ENCODE assay signal across 8 cellular contexts in the genomic region with DNA sequence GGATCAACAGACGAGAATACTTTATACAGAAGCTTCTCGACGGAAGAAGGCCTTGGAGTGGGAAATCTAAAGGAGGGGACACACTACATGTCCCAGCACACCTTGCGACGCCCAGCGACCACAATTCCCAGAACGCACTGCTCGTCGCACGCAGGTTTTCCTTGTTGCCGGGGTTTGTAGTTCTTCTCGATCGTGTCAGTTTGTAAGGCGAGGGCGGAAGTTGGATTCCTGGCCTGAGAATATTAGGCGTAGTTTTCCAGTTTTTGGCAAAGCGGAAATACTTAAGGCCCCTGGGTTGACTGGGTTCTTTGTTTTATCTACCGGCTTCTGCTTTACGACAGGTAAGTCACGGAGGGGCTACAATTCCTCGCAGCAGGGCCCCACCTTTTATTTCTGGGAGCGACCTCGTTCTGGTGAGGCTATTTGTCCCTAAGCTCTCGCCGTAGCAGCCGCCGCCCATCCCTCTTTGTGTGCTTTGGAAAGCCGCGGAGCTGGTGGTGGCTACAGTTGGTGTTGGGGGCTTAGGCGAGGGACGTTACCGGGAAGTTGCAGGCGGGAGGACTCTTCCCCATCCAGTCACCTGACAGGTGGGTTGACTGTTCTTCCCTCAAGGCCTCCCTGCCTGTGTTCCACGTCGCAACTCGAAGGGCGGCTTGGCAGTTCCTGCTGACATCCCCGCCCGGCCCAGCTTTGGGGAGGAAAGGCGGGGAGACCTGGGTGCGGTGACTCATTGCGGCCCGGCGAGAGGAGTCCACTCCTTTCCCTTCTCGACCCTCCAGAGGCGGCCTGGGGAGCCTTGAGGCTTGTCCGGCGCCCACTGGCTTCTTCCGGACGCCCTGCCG. TPM values are rescaled to one million over a fixed set of nuclear protein-coding genes. Genes with fewer than 3 reads are reported as not detected.
DNase-seq lines count a peak whose midpoint lies in the region; ATAC-seq and TF ChIP-seq lines count a peak whose summit lies in the region.

A gene (plus strand): TSS at position 183 of the 842 bp plus-strand sequence. CDS start 2,687 bp downstream, outside the sequence.

- H3K27me3 Mint-ChIP-seq in naive B cell = no peaks in the 10 kb centered on the region
- no peaks in the 10 kb centered on the region for H3K27me3 Mint-ChIP-seq in stimulated activated memory B cell treated with anti-CD40 and anti-IgM and Interleukin-4, amounts not matched to agents 10 μg/mL and 1 μg/mL and 100 μg/mL, for 72 hours

- peak within 1 kb of the TSS; percentile 90 to 98 (median 93) for H3K4me3 Mint-ChIP-seq in naive B cell
- peak within 1 kb of the TSS; percentile 84 for H3K4me3 Mint-ChIP-seq in stimulated activated memory B cell treated with anti-CD40 and anti-IgM and Interleukin-4, amounts not matched to agents 10 μg/mL and 1 μg/mL and 100 μg/mL, for 72 hours

- no peaks in the 10 kb centered on the region for H3K9me3 ChIP-seq in DOHH2 (ENCODE audit: control insufficient read depth, insufficient read depth, low read length)
- H3K9me3 ChIP-seq in Karpas-422 (ENCODE audit: low read length) = no peaks in the 10 kb centered on the region

- H3K27me3 ChIP-seq in DOHH2 (ENCODE audit: control insufficient read depth, low read length) (peaks cover 11% of the 10 kb centered on the region), Karpas-422 (ENCODE audit: low read length) (no peaks in the 10 kb centered on the region)

- H3K4me1 Mint-ChIP-seq in naive B cell = peaks cover 13 to 22% (median 20%) of the 10 kb centered on the region in 3 donors
- peaks cover 14% of the 10 kb centered on the region for H3K4me1 Mint-ChIP-seq in stimulated activated memory B cell treated with anti-CD40 and anti-IgM and Interleukin-4, amounts not matched to agents 10 μg/mL and 1 μg/mL and 100 μg/mL, for 72 hours

- peak within 1 kb of the TSS; percentile 93 for H3K4me3 ChIP-seq in DOHH2 (ENCODE audit: low read length)
- H3K4me3 ChIP-seq in Karpas-422 (ENCODE audit: low read length) = peak within 1 kb of the TSS; percentile 96

- H3K4me2 ChIP-seq in DOHH2 (ENCODE audit: low read length) = peak within 1 kb of the TSS; percentile 79
- H3K4me2 ChIP-seq in Karpas-422 (ENCODE audit: low read depth, low read length, poor library complexity, severe bottlenecking) = peak within 1 kb of the TSS; percentile 96

- H3K79me2 ChIP-seq in DOHH2 (ENCODE audit: control insufficient read depth, low read length) (peaks cover 31% of the 10 kb centered on the region), Karpas-422 (ENCODE audit: low read length) (peaks cover 27% of the 10 kb centered on the region)

- DNase-seq in Karpas-422 = peak; percentile 86
- peak; percentile 86 for DNase-seq in RPMI8226
- DNase-seq in activated T-helper 1 cell treated with anti-CD3 and anti-CD28 coated beads, Interleukin-2, amount 50 U/mL, for 16 hours (ENCODE audit: low read depth in 1 of 2, low spot score in 1 of 2) = peak; percentile 38 to 55
- peak; percentile 95 for DNase-seq in fibroblast of gingiva (ENCODE audit: low read depth)
- peak; percentile 74 for DNase-seq in naive B cell

- H3K36me3 ChIP-seq in DOHH2 (ENCODE audit: control insufficient read depth, low read length) (peaks cover 24% of the 10 kb centered on the region), Karpas-422 (ENCODE audit: insufficient read depth, low read length) (peaks cover 8% of the 10 kb centered on the region; the same call in 1 of the 2 replicates)

- no peaks in the 10 kb centered on the region for H4K20me1 ChIP-seq in DOHH2 (ENCODE audit: control insufficient read depth, insufficient read depth, low read depth, low read length)
- no peaks in the 10 kb centered on the region for H4K20me1 ChIP-seq in Karpas-422 (ENCODE audit: insufficient read depth, low read depth, low read length)

- H3K9me2 ChIP-seq in DOHH2 (replicated peaks; ENCODE audit: control insufficient read depth, low read length) (no peaks in the 10 kb centered on the region), Karpas-422 (replicated peaks; ENCODE audit: insufficient read depth, low read length) (0 out of 2 replicates have a peak, but pooled peaks cover 3% of the 10 kb centered on the region)

- H3K36me3 Mint-ChIP-seq in naive B cell = no peaks in the 10 kb centered on the region
- peaks cover 6% of the 10 kb centered on the region for H3K36me3 Mint-ChIP-seq in stimulated activated memory B cell treated with anti-CD40 and anti-IgM and Interleukin-4, amounts not matched to agents 10 μg/mL and 1 μg/mL and 100 μg/mL, for 72 hours

- peak; percentile 93 for ATAC-seq in GM21786 (IDR thresholded peaks at IDR 0.05; ENCODE audit: unreplicated experiment)
- ATAC-seq in naive B cell (ENCODE audit: low read depth in 2 of 2) = peak; percentile 82 to 84
- peak; percentile 94 for ATAC-seq in stimulated activated memory B cell treated with anti-CD40 and anti-IgM and Interleukin-4, amounts not matched to agents 10 μg/mL and 1 μg/mL and 100 μg/mL, for 72 hours

- H2AFZ ChIP-seq in Karpas-422 (ENCODE audit: low read length) = peak within 1 kb of the TSS; percentile 99

- H3K4me1 ChIP-seq in DOHH2 (ENCODE audit: control insufficient read depth, low read length) (peaks cover 13% of the 10 kb centered on the region), Karpas-422 (ENCODE audit: low read length) (peaks cover 16% of the 10 kb centered on the region)

- no peak for TF ChIP-seq CTCF in DOHH2 (IDR thresholded peaks at IDR 0.05; ENCODE audit: low read depth, low read length, poor library complexity, severe bottlenecking)

- no peaks in the 10 kb centered on the region for H3K9me3 Mint-ChIP-seq in naive B cell
- H3K9me3 Mint-ChIP-seq in stimulated activated memory B cell treated with anti-CD40 and anti-IgM and Interleukin-4, amounts not matched to agents 10 μg/mL and 1 μg/mL and 100 μg/mL, for 72 hours = no peaks in the 10 kb centered on the region

- peak within 1 kb of the TSS; percentile 31; the same call in 1 of the 2 replicates for H3K27ac ChIP-seq in DOHH2 (ENCODE audit: low read depth, low read length)
- no peak within 1 kb of the TSS for H3K27ac ChIP-seq in Karpas-422 (ENCODE audit: low read length)

- peak within 1 kb of the TSS; percentile 81 for H3K9ac ChIP-seq in Karpas-422 (ENCODE audit: low read length)

- peak within 1 kb of the TSS; percentile 80 to 91 (median 90) for H3K27ac Mint-ChIP-seq in naive B cell
- peak within 1 kb of the TSS; percentile 81 for H3K27ac Mint-ChIP-seq in stimulated activated memory B cell treated with anti-CD40 and anti-IgM and Interleukin-4, amounts not matched to agents 10 μg/mL and 1 μg/mL and 100 μg/mL, for 72 hours

- no peaks in the 10 kb centered on the region for H3F3A ChIP-seq in DOHH2 (ENCODE audit: control insufficient read depth, insufficient read depth)

RNA-seq across cellular contexts. Expression of the gene that starts here (rescaled TPM):
- 36.5 and 48.4 TPM in 2 replicates for total RNA-seq in Karpas-422 (2014; rRNA removed; shearing (Covaris generic); ENCODE audit: low replicate concordance)
- 10 to 100 TPM; 19.8 to 30.1 (median 23.6) TPM for polyA plus RNA-seq in naive B cell (ENCODE audit: low read depth in 6 of 6)
